ENCODE assay signal across 20 cellular contexts in genomic region chr6:71454083-71454482, GRCh38.
DNase-seq lines count a peak whose midpoint lies in the region; ATAC-seq and FAIRE-seq lines count a peak whose summit lies in the region.
"Had no signal": no experiment of that assay in that cellular context is flagged by ENCODE, and none has a peak within 500 bp of the region (broad histone marks: within the 10 kb centered on the region; RNA-seq: fewer than 3 reads in every experiment).

No MANE protein-coding gene starts in this region.

- H3K4me3 Mint-ChIP-seq in naive B cell, result no peak overlapping the region
- H3K4me3 Mint-ChIP-seq: activated CD4-positive, alpha-beta memory T cell treated with anti-CD3 and anti-CD28 coated beads, Interleukin-2, amount 10 ng/mL, durations not matched to agents 7 days and 5 days; CD8-positive, alpha-beta T cell; immature natural killer cell; neural crest cell; T-helper 2 cell treated with Interferon-gamma antibody and Interleukin-4, amounts not matched to agents 5 μg/mL and 100 μg/mL, for 36 hours had no signal

- H3K27me3 Mint-ChIP-seq in naive B cell, result no peaks in the 10 kb centered on the region
- H3K27me3 Mint-ChIP-seq: activated CD4-positive, alpha-beta memory T cell treated with anti-CD3 and anti-CD28 coated beads, Interleukin-2, amount 10 ng/mL, durations not matched to agents 7 days and 5 days had no signal

- peak; percentile 4 for FAIRE-seq in RCC 7860 (lab: Jason Lieb, UNC)

- peaks cover 0 to 10% (median 9%) of the 10 kb centered on the region in 3 donors for H3K4me1 Mint-ChIP-seq in naive B cell
- H3K4me1 Mint-ChIP-seq: activated CD4-positive, alpha-beta memory T cell treated with anti-CD3 and anti-CD28 coated beads, Interleukin-2, amount 10 ng/mL, durations not matched to agents 7 days and 5 days; immature natural killer cell; neural crest cell had no signal

- peak overlapping the region in 1 of 6 donors; percentile 39 for H3K27ac Mint-ChIP-seq in naive B cell
- H3K27ac Mint-ChIP-seq: activated CD4-positive, alpha-beta memory T cell treated with anti-CD3 and anti-CD28 coated beads, Interleukin-2, amount 10 ng/mL, durations not matched to agents 7 days and 5 days; CD8-positive, alpha-beta T cell; immature natural killer cell; T-helper 2 cell treated with Interferon-gamma antibody and Interleukin-4, amounts not matched to agents 5 μg/mL and 100 μg/mL, for 36 hours had no signal

- DNase-seq in M059J (ENCODE audit: low read depth), result peak; percentile 17
- DNase-seq in RCC 7860 (ENCODE audit: low spot score), result no peak
- peak; percentile 1 for DNase-seq in naive B cell
- DNase-seq in EL, result no peak
- DNase-seq: activated CD4-positive, alpha-beta memory T cell treated with anti-CD3 and anti-CD28 coated beads, Interleukin-2, amount 10 ng/mL, durations not matched to agents 7 days and 5 days; activated gamma-delta T cell; activated T-cell treated with anti-CD3 and anti-CD28 coated beads for 4 hours; CD8-positive, alpha-beta T cell; immature natural killer cell; mucosa of descending colon; NCI-H1105; NCI-H446 treated with DMSO at 0.1 percent for 48 hours; psoas muscle; stimulated activated CD4-positive, alpha-beta T cell treated with anti-CD3 and anti-CD28 coated beads, Interleukin-2, amount 100 ng/mL, for 24 hours; stimulated activated naive CD4-positive, alpha-beta T cell had no signal

- no peaks in the 10 kb centered on the region for H3K36me3 Mint-ChIP-seq in naive B cell
- H3K36me3 Mint-ChIP-seq: CD8-positive, alpha-beta T cell; immature natural killer cell had no signal

- peaks cover 0 to 3% (median 0%) of the 10 kb centered on the region in 7 donors for H3K9me3 Mint-ChIP-seq in naive B cell
- H3K9me3 Mint-ChIP-seq: activated CD4-positive, alpha-beta memory T cell treated with anti-CD3 and anti-CD28 coated beads, Interleukin-2, amount 10 ng/mL, durations not matched to agents 7 days and 5 days; CD8-positive, alpha-beta T cell; neural crest cell; T-helper 2 cell treated with Interferon-gamma antibody and Interleukin-4, amounts not matched to agents 5 μg/mL and 100 μg/mL, for 36 hours had no signal

- ATAC-seq in GM19351 (IDR thresholded peaks at IDR 0.05; ENCODE audit: unreplicated experiment) (peak; percentile 63), naive B cell (ENCODE audit: low read depth in 2 of 2) (peak in 1 of 2 donors; percentile 48), GM19397 (IDR thresholded peaks at IDR 0.05; ENCODE audit: unreplicated experiment) (no peak), HG02798 (IDR thresholded peaks at IDR 0.05; ENCODE audit: poor library complexity, unreplicated experiment) (no peak)
- ATAC-seq: CD8-positive, alpha-beta T cell; mucosa of descending colon; psoas muscle had no signal

Comparison
In these comparisons a context has a peak if more than half of its experiments do, and no peak if none do; other contexts are left out.
1. DNase-seq: peak in M059J (single experiment) and naive B cell (single experiment); none in RCC 7860 (single experiment) and EL (single experiment).